ENCODE assay signal across 8 cellular contexts in genomic region chr14:68781161-68782021, GRCh38. TPM values are rescaled to one million over a fixed set of nuclear protein-coding genes. Genes with fewer than 3 reads are reported as not detected.
DNase-seq lines count a peak whose midpoint lies in the region; ATAC-seq lines count a peak whose summit lies in the region.

No MANE protein-coding gene starts in this region.

- H3K27me3 Mint-ChIP-seq in immature natural killer cell (ENCODE audit: low read depth in 3 of 3): peaks cover 0 to 6% (median 2%) of the 10 kb centered on the region in 3 donors

- peaks cover 73 to 87% of the 10 kb centered on the region in 2 donors for H3K4me1 Mint-ChIP-seq in immature natural killer cell

- no peak for ATAC-seq in GM19023 (IDR thresholded peaks at IDR 0.05; ENCODE audit: unreplicated experiment)

- peaks cover 0 to 4% (median 0%) of the 10 kb centered on the region in 3 donors for H3K36me3 Mint-ChIP-seq in immature natural killer cell

- DNase-seq in NCI-H82 treated with DMSO at 0.1 percent for 48 hours (lab: John Stamatoyannopoulos, UW; ENCODE audit: unreplicated experiment) (peak; percentile 74), immature natural killer cell (peak; percentile 79 to 83 (median 82)), NCI-H774 (lab: John Stamatoyannopoulos, UW) (no peak), AG20443 (ENCODE audit: low spot score) (no peak), nucleus accumbens (lab: John Stamatoyannopoulos, UW) (no peak)
- peak; percentile 86 for DNase-seq in activated effector memory CD4-positive, alpha-beta T cell treated with anti-CD3 and anti-CD28 coated beads, Interleukin-2, amount 50 U/mL, for 16 hours
- DNase-seq in stimulated activated CD4-positive, alpha-beta T cell treated with anti-CD3 and anti-CD28 coated beads, Interleukin-4, amount 100 ng/mL, for 4 hours: peak; percentile 14 to 38

- H3K27ac Mint-ChIP-seq in immature natural killer cell: peak overlapping the region; percentile 88 to 99 (median 96)

- no peaks in the 10 kb centered on the region for H3K9me3 Mint-ChIP-seq in immature natural killer cell

- peak overlapping the region; percentile 71 to 88 (median 84) for H3K4me3 Mint-ChIP-seq in immature natural killer cell

RNA-seq across cellular contexts. Expression of gene ZFP36L1, which starts 11.5 kb away (rescaled TPM):
- 100 to 1,000 TPM in 1 of 3 donors, 10 to 100 TPM in 2; 36.6 to 126 (median 61.8) TPM for polyA plus RNA-seq in immature natural killer cell

Comparison
In these comparisons a context has a peak if more than half of its experiments do, and no peak if none do; other contexts are left out.
1. DNase-seq: peak in NCI-H82 treated with DMSO at 0.1 percent for 48 hours (single experiment), activated effector memory CD4-positive, alpha-beta T cell treated with anti-CD3 and anti-CD28 coated beads, Interleukin-2, amount 50 U/mL, for 16 hours (single experiment), immature natural killer cell (3 of 3) and stimulated activated CD4-positive, alpha-beta T cell treated with anti-CD3 and anti-CD28 coated beads, Interleukin-4, amount 100 ng/mL, for 4 hours (2 of 2); none in NCI-H774 (single experiment), AG20443 (single experiment) and nucleus accumbens (0 of 56).